ENCODE assay signal across 1 cellular context in genomic region chr21:42706765-42707164, GRCh38.
TF ChIP-seq lines count a peak whose summit lies in the region.

No MANE protein-coding gene starts in this region.

TF ChIP-seq in K562, 482 proteins besides CTCF, POLR2A, EP300 and RAD21:
- TF ChIP-seq DEAF1 (CRISPR knock-in tag; IDR thresholded peaks at IDR 0.05) (no peak), CTCFL (IDR thresholded peaks at IDR 0.05; ENCODE audit: borderline replicate concordance, insufficient read depth, low read depth, low read length, poor library complexity, severe bottlenecking) (no peak), ZBTB9 (CRISPR knock-in tag; IDR thresholded peaks at IDR 0.05) (peak; percentile 96), RAD51 (IDR thresholded peaks at IDR 0.05; ENCODE audit: borderline replicate concordance, low read depth) (peak; percentile 25; the same call in 1 of the 2 replicates), USF2 (CRISPR knock-in tag; IDR thresholded peaks at IDR 0.05) (peak; percentile 35), BMI1 (IDR thresholded peaks at IDR 0.05; ENCODE audit: low read length) (no peak)
